8 cellular contexts compared by ENCODE assay signal in the genomic region with DNA sequence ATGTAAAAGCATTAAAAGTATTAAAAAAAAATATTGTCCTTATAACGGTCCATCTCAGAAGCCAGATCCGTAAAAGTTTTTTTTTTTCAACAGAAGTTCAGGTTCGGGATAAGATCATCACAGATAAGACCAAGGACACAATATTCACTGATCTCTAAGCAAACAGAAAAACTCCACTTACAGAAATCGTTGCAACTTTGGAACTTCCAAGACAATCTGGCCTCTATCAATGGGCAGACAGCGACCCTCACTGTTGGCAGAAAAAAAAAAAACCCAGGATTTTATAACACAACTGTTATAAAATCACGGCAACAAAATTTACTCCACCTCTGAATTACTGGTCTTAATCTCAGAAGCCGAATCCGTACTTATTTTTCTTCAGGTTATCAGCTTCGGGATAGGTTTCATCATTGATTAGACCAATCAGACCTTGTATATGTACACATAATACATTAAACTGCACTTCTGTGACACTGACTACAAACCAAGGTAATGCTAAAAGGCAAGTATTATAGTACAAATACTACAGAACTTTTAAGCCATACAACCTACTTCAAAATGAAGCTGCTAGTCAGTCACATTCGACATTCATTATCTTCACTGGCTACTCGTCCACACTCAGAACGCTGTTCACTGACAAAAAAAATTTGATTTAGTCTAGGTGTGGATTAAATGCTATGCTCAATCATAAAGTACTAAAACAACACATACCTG. TPM values are rescaled to one million over a fixed set of nuclear protein-coding genes. Genes with fewer than 3 reads are reported as not detected.
DNase-seq lines count a peak whose midpoint lies in the region; ATAC-seq and TF ChIP-seq lines count a peak whose summit lies in the region.

No MANE protein-coding gene starts in this region.

- peak overlapping the region; percentile 96 to 99 (median 98) for H3K4me3 Mint-ChIP-seq in CD4-positive, CD25-positive, alpha-beta regulatory T cell
- peak overlapping the region; percentile 99 for H3K4me3 Mint-ChIP-seq in HFFc6

- TF ChIP-seq CTCF in HFFc6 (IDR thresholded peaks at IDR 0.05): peak; percentile 47

- H3K36me3 Mint-ChIP-seq in CD4-positive, CD25-positive, alpha-beta regulatory T cell: peaks cover 36% of the 10 kb centered on the region
- H3K36me3 Mint-ChIP-seq in HFFc6 (ENCODE audit: low read depth): peaks cover 66% of the 10 kb centered on the region

- peaks cover 43% of the 10 kb centered on the region for H3K4me1 ChIP-seq in CD4-positive, CD25-positive, alpha-beta regulatory T cell (ENCODE audit: control insufficient read depth, insufficient read depth, low read length, poor library complexity, severe bottlenecking)
- peaks cover 30% of the 10 kb centered on the region for H3K4me1 ChIP-seq in adipocyte (ENCODE audit: control insufficient read depth, insufficient read depth, low read length)

- peak overlapping the region in 2 of 3 donors; percentile 100 for H3K27ac Mint-ChIP-seq in CD4-positive, CD25-positive, alpha-beta regulatory T cell
- H3K27ac Mint-ChIP-seq in HFFc6: peak overlapping the region; percentile 100

- H3K36me3 ChIP-seq in CD4-positive, CD25-positive, alpha-beta regulatory T cell (ENCODE audit: control insufficient read depth, insufficient read depth, low read length): peaks cover 8% of the 10 kb centered on the region
- peaks cover 23% of the 10 kb centered on the region for H3K36me3 ChIP-seq in adipocyte (ENCODE audit: control insufficient read depth, insufficient read depth, low read length, severe bottlenecking)

- peaks cover 5% of the 10 kb centered on the region for H3K27me3 Mint-ChIP-seq in CD4-positive, CD25-positive, alpha-beta regulatory T cell
- H3K27me3 Mint-ChIP-seq in HFFc6 (ENCODE audit: insufficient read depth): peaks cover 28% of the 10 kb centered on the region

- peak overlapping the region; percentile 99 for H3K9ac ChIP-seq in adipocyte (ENCODE audit: low read length)

- peak overlapping the region; percentile 100 for H3K4me3 ChIP-seq in CD4-positive, CD25-positive, alpha-beta regulatory T cell (ENCODE audit: low read depth, low read length)
- H3K4me3 ChIP-seq in adipocyte (ENCODE audit: low read length): peak overlapping the region; percentile 99

- H3K27ac ChIP-seq in CD4-positive, CD25-positive, alpha-beta regulatory T cell (ENCODE audit: insufficient read depth, low read length, poor library complexity, severe bottlenecking): peak overlapping the region; percentile 93

- H3K4me1 Mint-ChIP-seq in CD4-positive, CD25-positive, alpha-beta regulatory T cell: peaks cover 32 to 60% (median 53%) of the 10 kb centered on the region in 4 donors
- peaks cover 59% of the 10 kb centered on the region for H3K4me1 Mint-ChIP-seq in HFFc6 (ENCODE audit: low read depth)

- peak in 1 of 3 donors; percentile 32 for DNase-seq in CD4-positive, CD25-positive, alpha-beta regulatory T cell
- no peak for DNase-seq in HFFc6
- peak; percentile 54 for DNase-seq in adipocyte (ENCODE audit: low read depth)
- DNase-seq in kidney glomerular epithelial cell (lab: John Stamatoyannopoulos, UW): peak; percentile 15
- DNase-seq in stromal cell of bone marrow (ENCODE audit: low read depth): peak; percentile 15
- no peak for DNase-seq in activated gamma-delta T cell (lab: John Stamatoyannopoulos, UW)
- no peak for DNase-seq in middle frontal gyrus (ENCODE audit: extremely low spot score, low spot score)

- no peaks in the 10 kb centered on the region for H3K27me3 ChIP-seq in CD4-positive, CD25-positive, alpha-beta regulatory T cell (ENCODE audit: control insufficient read depth, insufficient read depth, low read length)
- no peaks in the 10 kb centered on the region for H3K27me3 ChIP-seq in adipocyte (replicated peaks; ENCODE audit: control insufficient read depth, insufficient read depth, low read length)

- ATAC-seq in CD4-positive, CD25-positive, alpha-beta regulatory T cell (ENCODE audit: low read depth in 2 of 2): no peak
- ATAC-seq in GM21529 (IDR thresholded peaks at IDR 0.05; ENCODE audit: unreplicated experiment): no peak

- H3K9me3 Mint-ChIP-seq in CD4-positive, CD25-positive, alpha-beta regulatory T cell: peaks cover 0 to 1% (median 0%) of the 10 kb centered on the region in 7 donors
- H3K9me3 Mint-ChIP-seq in HFFc6: peaks cover 11% of the 10 kb centered on the region

- H3K9me3 ChIP-seq in CD4-positive, CD25-positive, alpha-beta regulatory T cell (ENCODE audit: control insufficient read depth in 2 of 2, low read length in 2 of 2): no peaks in the 10 kb centered on the region
- H3K9me3 ChIP-seq in adipocyte (ENCODE audit: control insufficient read depth, low read length): no peaks in the 10 kb centered on the region

RNA-seq across cellular contexts. Expression of a gene that starts 34.7 kb away (rescaled TPM):
- 82.3 TPM for total RNA-seq in CD4-positive, CD25-positive, alpha-beta regulatory T cell
- 10 to 100 TPM; 56.4 to 76.5 (median 71.0) TPM for polyA plus RNA-seq in CD4-positive, CD25-positive, alpha-beta regulatory T cell
- total RNA-seq in HFFc6 (2021; fragmentation: NEBNext Ultra II Directional; extraction: Animal tissue kit (Norgen Biotek cat#: 25700)): 100 to 1,000 TPM; 122 to 139 (median 133) TPM

Comparison
In these comparisons a context has a peak if more than half of its experiments do, and no peak if none do; other contexts are left out.
1. DNase-seq: peak in adipocyte (single experiment), kidney glomerular epithelial cell (single experiment) and stromal cell of bone marrow (single experiment); none in HFFc6 (single experiment), activated gamma-delta T cell (single experiment) and middle frontal gyrus (single experiment).